In genomic region chr6:108556250-108556649, GRCh38 we compare ENCODE assay signal across 1 cellular context.
A peak's percentile ranks its signal among the peaks of the same experiment; 100 is the strongest.
TF ChIP-seq lines count a peak whose summit lies in the region.

No MANE protein-coding gene starts in this region.

TF ChIP-seq in HepG2, 621 proteins besides CTCF, POLR2A, EP300 and RAD21 (continued from another document):
- TF ChIP-seq HINFP (CRISPR knock-in tag; IDR thresholded peaks at IDR 0.05; ENCODE audit: low read depth): no peak
- peak; percentile 35; the same call in 1 of the 2 replicates for TF ChIP-seq NR2F6 (IDR thresholded peaks at IDR 0.05)
- TF ChIP-seq NR2F6 (CRISPR knock-in tag; IDR thresholded peaks at IDR 0.05): no peak
- peak; percentile 57; the same call in 1 of the 2 replicates for TF ChIP-seq ZNF362 (CRISPR knock-in tag; IDR thresholded peaks at IDR 0.05; ENCODE audit: borderline replicate concordance)
- TF ChIP-seq ZBTB21 (CRISPR knock-in tag; IDR thresholded peaks at IDR 0.05): no peak
- no peak for TF ChIP-seq NFE2L1 (CRISPR knock-in tag; IDR thresholded peaks at IDR 0.05; ENCODE audit: borderline replicate concordance)
- no peak for TF ChIP-seq SP2 (CRISPR knock-in tag; IDR thresholded peaks at IDR 0.05)
- TF ChIP-seq MAFK (conservative IDR thresholded peaks at IDR 0.05 in 1 of 2, IDR thresholded peaks at IDR 0.05 in 1 of 2; ENCODE audit: low read length in 2 of 2): no peak
- TF ChIP-seq ZNF768 (CRISPR knock-in tag; IDR thresholded peaks at IDR 0.05): no peak
- TF ChIP-seq MAX (IDR thresholded peaks at IDR 0.05): no peak
- TF ChIP-seq ZNF652 (CRISPR knock-in tag; IDR thresholded peaks at IDR 0.05; ENCODE audit: borderline replicate concordance, low read depth): no peak
- no peak for TF ChIP-seq ZFX (CRISPR knock-in tag; IDR thresholded peaks at IDR 0.05; ENCODE audit: low read depth)
- 0 out of 2 replicates have a peak, but pooled peaks have one; percentile 17 for TF ChIP-seq GATAD2A (CRISPR knock-in tag; IDR thresholded peaks at IDR 0.05)
- no peak for TF ChIP-seq ZBTB40 (IDR thresholded peaks at IDR 0.05)
- no peak for TF ChIP-seq ZBTB40 (CRISPR knock-in tag; IDR thresholded peaks at IDR 0.05)
- no peak for TF ChIP-seq LRRFIP1 (CRISPR knock-in tag; conservative IDR thresholded peaks at IDR 0.05)
- TF ChIP-seq HOXA3 (CRISPR knock-in tag; IDR thresholded peaks at IDR 0.05): no peak
- TF ChIP-seq AFF4 (CRISPR knock-in tag; IDR thresholded peaks at IDR 0.05): no peak
- TF ChIP-seq RBAK (CRISPR knock-in tag; IDR thresholded peaks at IDR 0.05): no peak
- no peak for TF ChIP-seq HBP1 (CRISPR knock-in tag; IDR thresholded peaks at IDR 0.05; ENCODE audit: low read depth)
- no peak for TF ChIP-seq MAF1 (CRISPR knock-in tag; IDR thresholded peaks at IDR 0.05; ENCODE audit: borderline replicate concordance)
- TF ChIP-seq ZNF225 (CRISPR knock-in tag; IDR thresholded peaks at IDR 0.05): no peak
- no peak for TF ChIP-seq BCL6 (CRISPR knock-in tag; IDR thresholded peaks at IDR 0.05)
TF ChIP-seq in HepG2: peak in this region for 3.
